In the genomic region with DNA sequence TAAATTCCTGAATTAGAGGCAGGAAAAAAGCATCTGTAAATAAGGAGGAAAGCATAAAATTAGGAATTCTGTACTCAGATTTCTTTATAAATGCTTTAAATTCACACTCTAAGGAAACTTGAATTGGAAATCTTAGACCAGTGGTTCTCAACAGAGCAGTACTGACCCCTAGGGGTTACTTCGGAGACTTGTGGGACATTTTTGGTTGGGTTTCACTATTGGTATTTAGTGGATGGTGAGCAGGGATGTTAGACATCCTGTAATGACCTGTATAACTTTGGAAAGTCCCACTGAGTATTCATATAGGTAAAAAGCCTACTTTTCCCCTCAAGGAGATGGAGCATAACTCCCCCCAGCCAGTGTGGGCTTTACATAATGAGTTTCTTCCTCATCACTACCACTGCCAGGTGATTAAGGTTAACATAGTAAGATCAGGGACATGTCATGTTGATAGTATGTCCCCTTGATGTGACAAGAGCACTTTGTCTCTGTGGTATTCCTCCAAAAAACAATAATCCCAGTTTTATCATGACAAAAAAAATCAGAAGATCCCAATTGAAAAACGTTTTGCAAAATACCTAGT, we compare ENCODE assay signal across 8 cellular contexts. TPM values are rescaled to one million over a fixed set of nuclear protein-coding genes. Genes with fewer than 3 reads are reported as not detected.
A peak's percentile ranks its signal among the peaks of the same experiment; 100 is the strongest.
DNase-seq lines count a peak whose midpoint lies in the region; ATAC-seq, FAIRE-seq and TF ChIP-seq lines count a peak whose summit lies in the region.

No MANE protein-coding gene starts in this region.

- no peak overlapping the region for H3K4me3 Mint-ChIP-seq in CD8-positive, alpha-beta T cell
- H3K4me3 Mint-ChIP-seq in activated T-cell treated with anti-CD3 and anti-CD28 coated beads, Interleukin-2, amount 50 U/mL, for 24 hours, result no peak overlapping the region

- H3K27me3 Mint-ChIP-seq in CD8-positive, alpha-beta T cell (ENCODE audit: low read depth), result no peaks in the 10 kb centered on the region
- H3K27me3 Mint-ChIP-seq in activated T-cell treated with anti-CD3 and anti-CD28 coated beads, Interleukin-2, amount 50 U/mL, for 24 hours, result no peaks in the 10 kb centered on the region

- H3K27me3 ChIP-seq in CD8-positive, alpha-beta T cell (ENCODE audit: insufficient read depth, low read length), result no peaks in the 10 kb centered on the region
- H3K27me3 ChIP-seq in pancreas, result no peaks in the 10 kb centered on the region

- WGBS in pancreas, 2 donors, result 5 to 11% methylated on average over 2 of the region's 2 CpGs

- H3K4me1 Mint-ChIP-seq in CD8-positive, alpha-beta T cell (ENCODE audit: low read depth), result peaks cover 6% of the 10 kb centered on the region
- peaks cover 42% of the 10 kb centered on the region for H3K4me1 Mint-ChIP-seq in activated T-cell treated with anti-CD3 and anti-CD28 coated beads, Interleukin-2, amount 50 U/mL, for 24 hours (ENCODE audit: low read depth)

- peaks cover 6% of the 10 kb centered on the region for H3K4me1 ChIP-seq in CD8-positive, alpha-beta T cell (ENCODE audit: insufficient read depth, low read length)
- peaks cover 4 to 10% (median 7%) of the 10 kb centered on the region in 3 donors for H3K4me1 ChIP-seq in pancreas

- H3K36me3 Mint-ChIP-seq in CD8-positive, alpha-beta T cell, result peaks cover 25% of the 10 kb centered on the region
- peaks cover 34% of the 10 kb centered on the region for H3K36me3 Mint-ChIP-seq in activated T-cell treated with anti-CD3 and anti-CD28 coated beads, Interleukin-2, amount 50 U/mL, for 24 hours (ENCODE audit: low read depth)

- POLR2A ChIA-PET in CD8-positive, alpha-beta T cell (lab: Charles Lee), result interaction anchor here (1.6 kb wide), 1 partner anchor 31 kb away, joined by 3 read pairs; the partner anchor contains the start of gene GLO1

- FAIRE-seq in pancreas (lab: Jason Lieb, UNC), result no peak

- peak; percentile 75 for TF ChIP-seq CTCF in CD8-positive, alpha-beta T cell (IDR thresholded peaks at IDR 0.05)
- peak in 3 of 4 donors; percentile 38 to 53 (median 40) for TF ChIP-seq CTCF in pancreas (IDR thresholded peaks at IDR 0.05)

- peaks cover 2% of the 10 kb centered on the region for H3K36me3 ChIP-seq in CD8-positive, alpha-beta T cell (ENCODE audit: insufficient read depth, low read length)
- H3K36me3 ChIP-seq in pancreas, result peaks cover 0 to 5% (median 0%) of the 10 kb centered on the region in 3 donors

- CTCF ChIA-PET in CD8-positive, alpha-beta T cell (lab: Charles Lee), result no interaction called here

- no peak overlapping the region for H3K4me3 ChIP-seq in CD8-positive, alpha-beta T cell (ENCODE audit: low read depth, low read length)
- no peak overlapping the region for H3K4me3 ChIP-seq in pancreas

- peak; percentile 74 for ATAC-seq in CD8-positive, alpha-beta T cell
- peak; percentile 78 for ATAC-seq in GM18517 (IDR thresholded peaks at IDR 0.05; ENCODE audit: unreplicated experiment)
- ATAC-seq in HG02981 (IDR thresholded peaks at IDR 0.05; ENCODE audit: unreplicated experiment), result peak; percentile 73
- peak; percentile 53 to 87 (median 84) for ATAC-seq in pancreas

- H3K9me3 Mint-ChIP-seq in CD8-positive, alpha-beta T cell, result no peaks in the 10 kb centered on the region
- peaks cover 8% of the 10 kb centered on the region for H3K9me3 Mint-ChIP-seq in activated T-cell treated with anti-CD3 and anti-CD28 coated beads, Interleukin-2, amount 50 U/mL, for 24 hours

- H3K27ac ChIP-seq in CD8-positive, alpha-beta T cell (ENCODE audit: low read depth, low read length), result no peak overlapping the region
- no peak overlapping the region for H3K27ac ChIP-seq in pancreas

- DNase-seq in CD8-positive, alpha-beta T cell, result peak in 2 of 7 experiments; percentile 24 to 26
- DNase-seq in NCI-H446 (lab: John Stamatoyannopoulos, UW), result peak; percentile 12 to 77
- no peak for DNase-seq in activated T-cell treated with anti-CD3 and anti-CD28 coated beads, Interleukin-2, amount 50 U/mL, for 24 hours
- peak; percentile 49 for DNase-seq in fibroblast of the conjunctiva (ENCODE audit: low read depth)
- no peak for DNase-seq in pancreas
- no peak for DNase-seq in 8988T

- no peaks in the 10 kb centered on the region for H3K9me3 ChIP-seq in CD8-positive, alpha-beta T cell (ENCODE audit: low read length)
- no peaks in the 10 kb centered on the region for H3K9me3 ChIP-seq in pancreas

- intact Hi-C loops in CD8-positive, alpha-beta T cell (cut with DNase I, micrococcal nuclease), result loop anchor here (1.0 to 10.0 kb wide), 7 partner anchors 177 to 1347 kb away; partner anchors contain the start of gene MDGA1 (in 1 of the 2)
- intact Hi-C loops in pancreas (cut with DNase I), result no loop called here

- no peak overlapping the region for H3K27ac Mint-ChIP-seq in CD8-positive, alpha-beta T cell
- H3K27ac Mint-ChIP-seq in activated T-cell treated with anti-CD3 and anti-CD28 coated beads, Interleukin-2, amount 50 U/mL, for 24 hours, result peak overlapping the region; percentile 68

RNA-seq across cellular contexts. Expression of gene GLO1, which starts 31.0 kb away (rescaled TPM):
- total RNA-seq in CD8-positive, alpha-beta T cell, result 10 to 100 TPM; 23.1 to 23.9 TPM
- 10 to 100 TPM; 16.6 to 32.6 (median 20.4) TPM for total RNA-seq in pancreas
- polyA plus RNA-seq in pancreas, result 10 to 100 TPM; 26.7 to 36.5 TPM

RNA-seq across cellular contexts. Expression of gene BTBD9, which starts 32.2 kb away (rescaled TPM):
- total RNA-seq in CD8-positive, alpha-beta T cell, result 10 to 100 TPM; 54.2 to 54.5 TPM
- total RNA-seq in pancreas, result 10 to 100 TPM in 1 of 6 donors, 1 to 10 TPM in 5; 5.9 to 11.0 (median 8.0) TPM
- polyA plus RNA-seq in pancreas, result 1 to 10 TPM; 2.2 to 2.3 TPM

RNA-seq across cellular contexts. Expression of gene DNAH8, which starts 43.1 kb away (rescaled TPM):
- total RNA-seq in CD8-positive, alpha-beta T cell, result not detected
- total RNA-seq in pancreas, result not detected
- polyA plus RNA-seq in pancreas, result not detected

Comparison
In these comparisons a context has a peak if more than half of its experiments do, and no peak if none do; other contexts are left out.
1. DNase-seq: peak in NCI-H446 (2 of 2) and fibroblast of the conjunctiva (single experiment); none in activated T-cell treated with anti-CD3 and anti-CD28 coated beads, Interleukin-2, amount 50 U/mL, for 24 hours (single experiment), pancreas (0 of 6) and 8988T (single experiment).
2. RNA of gene BTBD9, which starts 32.2 kb away (total RNA-seq): 54.2 to 54.5 TPM in CD8-positive, alpha-beta T cell; 5.9 to 11.0 TPM in pancreas; every median in the first group is over 4 times any median in the second.
3. intact Hi-C loops: an anchor here in CD8-positive, alpha-beta T cell (1.0 to 10.0 kb wide); none called in pancreas.
4. Peak in every context shown above with its lines, with median percentiles within 50 percentile points of each other: ATAC-seq.